Comparison of ENCODE assay signal across 8 cellular contexts in the genomic region with DNA sequence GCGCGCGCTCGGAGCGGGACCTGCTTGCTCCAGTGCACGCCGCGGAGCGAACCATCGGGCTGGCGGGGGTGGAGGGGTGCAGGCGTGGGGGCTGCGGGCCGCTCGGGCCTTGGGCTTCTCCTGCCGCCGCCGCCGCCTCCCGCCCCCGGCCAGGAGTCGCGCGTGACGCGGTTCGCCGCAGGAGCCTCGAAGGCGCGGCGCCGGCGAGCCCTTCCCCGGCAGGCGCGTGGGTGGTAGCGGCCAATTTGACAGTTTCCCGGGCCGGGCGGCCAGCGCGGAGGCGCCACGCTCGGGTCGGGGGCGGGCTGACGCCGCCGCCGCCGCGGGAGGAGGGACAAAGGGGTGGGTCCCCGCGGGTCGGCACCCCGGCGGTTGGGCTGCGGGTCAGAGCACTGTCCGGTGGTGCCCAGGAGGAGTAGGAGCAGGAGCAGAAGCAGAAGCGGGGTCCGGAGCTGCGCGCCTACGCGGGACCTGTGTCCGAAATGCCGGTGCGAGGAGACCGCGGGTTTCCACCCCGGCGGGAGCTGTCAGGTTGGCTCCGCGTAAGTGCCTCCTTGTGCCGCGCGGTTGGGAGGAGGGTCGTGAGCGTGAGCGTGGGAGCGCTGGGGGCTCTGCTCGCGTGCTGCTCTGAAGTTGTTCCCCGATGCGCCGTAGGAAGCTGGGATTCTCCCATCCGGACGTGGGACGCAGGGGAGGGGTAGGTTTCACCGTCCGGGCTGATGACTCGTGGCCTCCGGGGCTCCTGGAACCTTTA. TPM values are rescaled to one million over a fixed set of nuclear protein-coding genes. Genes with fewer than 3 reads are reported as not detected.
DNase-seq lines count a peak whose midpoint lies in the region; ATAC-seq, FAIRE-seq and TF ChIP-seq lines count a peak whose summit lies in the region.

Gene TJP2, plus strand, starts transcription at position 387 of the 754 bp plus-strand sequence. Its CDS starts 96 bp downstream, at position 483.

- H3K79me2 ChIP-seq in HepG2 (ENCODE audit: insufficient read depth, low read length): peaks cover 85% of the 10 kb centered on the region

- 5% methylated on average over 4 of the region's 95 CpGs for WGBS in HepG2 (ENCODE audit: low lambda C conversion rate)

- peak within 1 kb of the TSS; percentile 66 to 73 (median 67) for H3K4me3 ChIP-seq in HepG2 (replicated peaks in 1 of 3; ENCODE audit: insufficient read depth in 1 of 3, low read depth in 2 of 3, low read length in 3 of 3)

- TF ChIP-seq EP300 in HepG2 (IDR thresholded peaks at IDR 0.05; ENCODE audit: low read depth in 2 of 2, low read length in 2 of 2): no peak
- no peak for TF ChIP-seq EP300 in HepG2 (CRISPR knock-in tag; IDR thresholded peaks at IDR 0.05; ENCODE audit: borderline replicate concordance)

- H2AFZ ChIP-seq in HepG2 (ENCODE audit: low read length): no peak within 1 kb of the TSS

- H3K36me3 ChIP-seq in ES-I3 (ENCODE audit: insufficient read depth, low read length) (no peaks in the 10 kb centered on the region), HepG2 (replicated peaks in 1 of 2; ENCODE audit: control insufficient read depth in 1 of 2, insufficient read depth in 2 of 2, low read length in 2 of 2) (peaks cover 0 to 12% of the 10 kb centered on the region in 2 experiments; a peak in 2 of 5 replicates)

- no peak for FAIRE-seq in HepG2 (lab: Jason Lieb, UNC)

- CTCF ChIA-PET in HepG2 (lab: Yijun Ruan, JAX; ENCODE audit: low intra/inter-chr PET ratio, low total read pairs): no interaction called here

- TF ChIP-seq POLR2A in HepG2 (IDR thresholded peaks at IDR 0.05; ENCODE audit: insufficient read depth in 1 of 2, low read depth in 2 of 2, low read length in 2 of 2): peak; percentile 51 to 76; a peak in 3 of 4 replicates

- ATAC-seq in GM21515 (IDR thresholded peaks at IDR 0.05; ENCODE audit: unreplicated experiment) (peak; percentile 49), HepG2 (peak; percentile 63)
- peak; percentile 14 to 25 for ATAC-seq in activated CD4-positive, CD25-positive, alpha-beta regulatory T cell treated with anti-CD3 and anti-CD28 coated beads, Interleukin-2, amount 50 U/mL, for 24 hours

- no TSS peak for BruUV-seq in HepG2 (replicated peaks; lab: Mats Ljungman, UMichigan)

- H4K20me1 ChIP-seq in HepG2 (ENCODE audit: insufficient read depth, low read length): peaks cover 59% of the 10 kb centered on the region

- H3K27me3 ChIP-seq in HepG2 (ENCODE audit: control insufficient read depth in 1 of 2, insufficient read depth in 2 of 2, low read length in 2 of 2): no peaks in the 10 kb centered on the region

- TF ChIP-seq RAD21 in HepG2 (CRISPR knock-in tag; IDR thresholded peaks at IDR 0.05): peak; percentile 21; the same call in 1 of the 2 replicates

- TF ChIP-seq CTCF in HepG2 (CRISPR knock-in tag; IDR thresholded peaks at IDR 0.05): no peak

- H3K9ac ChIP-seq in ES-I3 (ENCODE audit: low read depth, low read length): peak within 1 kb of the TSS; percentile 54; the same call in 1 of the 2 replicates
- peak within 1 kb of the TSS; percentile 69 for H3K9ac ChIP-seq in HepG2 (ENCODE audit: insufficient read depth, low read depth, low read length)

- H3K9me3 ChIP-seq in ES-I3 (ENCODE audit: control insufficient read depth, insufficient read depth, low read length) (no peaks in the 10 kb centered on the region), HepG2 (ENCODE audit: low read length) (no peaks in the 10 kb centered on the region)

- in situ Hi-C loops in HepG2 (cut with HindIII; ENCODE audit: extremely low pct_ligation_motif_present, low pct_unique_long_range_greater_than_20kb): no loop called here

- H3K4me1 ChIP-seq in ES-I3 (ENCODE audit: insufficient read depth, low read length) (peaks cover 24% of the 10 kb centered on the region; the same call in 1 of the 2 replicates), HepG2 (ENCODE audit: insufficient read depth, low read length) (peaks cover 87% of the 10 kb centered on the region)

- peak within 1 kb of the TSS; percentile 50 for H3K27ac ChIP-seq in HepG2 (ENCODE audit: extremely low read length, insufficient read depth, low read length)

- DNase-seq in HuH-7 (ENCODE audit: low spot score) (peak; percentile 55), dermis microvascular lymphatic vessel endothelial cell (ENCODE audit: low read depth in 2 of 2) (peak in 1 of 2 donors; percentile 66), HepG2 (ENCODE audit: low spot score) (peak; percentile 54), HPDE6-E6E7 (ENCODE audit: extremely low spot score) (no peak)
- DNase-seq in stimulated activated CD4-positive, alpha-beta T cell treated with anti-CD3 and anti-CD28 coated beads, Interleukin-4, amount 100 ng/mL, for 4 hours: peak; percentile 30 to 45

- POLR2A ChIA-PET in HepG2 (lab: Yijun Ruan, JAX): interaction anchor here (1.1 to 3.5 kb wide), 7 partner anchors 9 to 138 kb away, joined by 3 to 19 read pairs (median 8); partner anchors contain the start of gene FXN

- intact Hi-C loops in HepG2 (cut with micrococcal nuclease; ENCODE audit: unreplicated experiment): loop anchor here (2.0 to 5.0 kb wide), 2 partner anchors 21 to 52 kb away; no protein-coding TSS in a partner anchor

- peak within 1 kb of the TSS; percentile 93 for H3K4me2 ChIP-seq in HepG2 (ENCODE audit: low read depth, low read length)

TF ChIP-seq in HepG2, 621 proteins besides CTCF, POLR2A, EP300 and RAD21 (continues in another document):
- TF ChIP-seq KMT2A (CRISPR knock-in tag; IDR thresholded peaks at IDR 0.05): peak; percentile 85
- TF ChIP-seq CBX5 (CRISPR knock-in tag; IDR thresholded peaks at IDR 0.05; ENCODE audit: borderline replicate concordance): no peak
- peak; percentile 26; the same call in 1 of the 2 replicates for TF ChIP-seq SP4 (CRISPR knock-in tag; IDR thresholded peaks at IDR 0.05)
- no peak for TF ChIP-seq ZNF224 (CRISPR knock-in tag; IDR thresholded peaks at IDR 0.05)
- TF ChIP-seq ZNF501 (CRISPR knock-in tag; IDR thresholded peaks at IDR 0.05): no peak
- TF ChIP-seq, protein P1, sequence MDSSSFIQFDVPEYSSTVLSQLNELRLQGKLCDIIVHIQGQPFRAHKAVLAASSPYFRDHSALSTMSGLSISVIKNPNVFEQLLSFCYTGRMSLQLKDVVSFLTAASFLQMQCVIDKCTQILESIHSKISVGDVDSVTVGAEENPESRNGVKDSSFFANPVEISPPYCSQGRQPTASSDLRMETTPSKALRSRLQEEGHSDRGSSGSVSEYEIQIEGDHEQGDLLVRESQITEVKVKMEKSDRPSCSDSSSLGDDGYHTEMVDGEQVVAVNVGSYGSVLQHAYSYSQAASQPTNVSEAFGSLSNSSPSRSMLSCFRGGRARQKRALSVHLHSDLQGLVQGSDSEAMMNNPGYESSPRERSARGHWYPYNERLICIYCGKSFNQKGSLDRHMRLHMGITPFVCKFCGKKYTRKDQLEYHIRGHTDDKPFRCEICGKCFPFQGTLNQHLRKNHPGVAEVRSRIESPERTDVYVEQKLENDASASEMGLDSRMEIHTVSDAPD (CRISPR knock-in tag; IDR thresholded peaks at IDR 0.05): no peak
- TF ChIP-seq, protein P2, sequence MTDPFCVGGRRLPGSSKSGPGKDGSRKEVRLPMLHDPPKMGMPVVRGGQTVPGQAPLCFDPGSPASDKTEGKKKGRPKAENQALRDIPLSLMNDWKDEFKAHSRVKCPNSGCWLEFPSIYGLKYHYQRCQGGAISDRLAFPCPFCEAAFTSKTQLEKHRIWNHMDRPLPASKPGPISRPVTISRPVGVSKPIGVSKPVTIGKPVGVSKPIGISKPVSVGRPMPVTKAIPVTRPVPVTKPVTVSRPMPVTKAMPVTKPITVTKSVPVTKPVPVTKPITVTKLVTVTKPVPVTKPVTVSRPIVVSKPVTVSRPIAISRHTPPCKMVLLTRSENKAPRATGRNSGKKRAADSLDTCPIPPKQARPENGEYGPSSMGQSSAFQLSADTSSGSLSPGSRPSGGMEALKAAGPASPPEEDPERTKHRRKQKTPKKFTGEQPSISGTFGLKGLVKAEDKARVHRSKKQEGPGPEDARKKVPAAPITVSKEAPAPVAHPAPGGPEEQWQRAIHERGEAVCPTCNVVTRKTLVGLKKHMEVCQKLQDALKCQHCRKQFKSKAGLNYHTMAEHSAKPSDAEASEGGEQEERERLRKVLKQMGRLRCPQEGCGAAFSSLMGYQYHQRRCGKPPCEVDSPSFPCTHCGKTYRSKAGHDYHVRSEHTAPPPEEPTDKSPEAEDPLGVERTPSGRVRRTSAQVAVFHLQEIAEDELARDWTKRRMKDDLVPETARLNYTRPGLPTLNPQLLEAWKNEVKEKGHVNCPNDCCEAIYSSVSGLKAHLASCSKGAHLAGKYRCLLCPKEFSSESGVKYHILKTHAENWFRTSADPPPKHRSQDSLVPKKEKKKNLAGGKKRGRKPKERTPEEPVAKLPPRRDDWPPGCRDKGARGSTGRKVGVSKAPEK (CRISPR knock-in tag; IDR thresholded peaks at IDR 0.05; ENCODE audit: borderline replicate concordance): no peak
- no peak for TF ChIP-seq ZNF709 (CRISPR knock-in tag; IDR thresholded peaks at IDR 0.05)
- no peak for TF ChIP-seq MTF2 (CRISPR knock-in tag; IDR thresholded peaks at IDR 0.05; ENCODE audit: borderline replicate concordance)
- peak; percentile 15; the same call in 1 of the 2 replicates for TF ChIP-seq GABPB1 (CRISPR knock-in tag; IDR thresholded peaks at IDR 0.05)

RNA-seq across cellular contexts. Expression of gene TJP2, which starts in this region (rescaled TPM):
- total RNA-seq in dermis microvascular lymphatic vessel endothelial cell: 45.7 and 54.4 TPM in 2 replicates
- 110 and 135 TPM in 2 replicates for total RNA-seq in HepG2 (2016; rRNA removed; fragmentation: Illumina TruSeq; extraction: Trizol)
- 19.7 and 22.7 TPM in 2 replicates for total RNA-seq in HepG2 (2016; cell fraction: cytosol; rRNA removed; fragmentation: Illumina TruSeq; extraction: Trizol; ENCODE audit: low read depth)
- 109 and 122 TPM in 2 replicates for total RNA-seq in HepG2 (2016; cell fraction: insoluble cytoplasmic fraction; rRNA removed; fragmentation: Illumina TruSeq; extraction: Trizol)
- total RNA-seq in HepG2 (2016; cell fraction: membrane; rRNA removed; fragmentation: Illumina TruSeq; extraction: Trizol): 29.6 and 31.5 TPM in 2 replicates
- 104 and 120 TPM in 2 replicates for total RNA-seq in HepG2 (2016; cell fraction: nucleus; rRNA removed; fragmentation: Illumina TruSeq; extraction: Trizol)
- polyA plus RNA-seq in HepG2 (2011; rRNA removed): 109 and 112 TPM in 2 replicates
- 71.5 and 85.0 TPM in 2 replicates for polyA plus RNA-seq in HepG2 (2011; cell fraction: cytosol; rRNA removed)
- polyA plus RNA-seq in HepG2 (2011; cell fraction: nucleus; rRNA removed): 238 and 261 TPM in 2 replicates
- 110 and 201 TPM in 2 replicates for polyA plus RNA-seq in HepG2 (2012)
- 3.9 and 4.9 TPM in 2 replicates for polyA plus RNA-seq in HepG2 (2016; cell fraction: cytosol; fragmentation: Illumina TruSeq; extraction: Trizol; ENCODE audit: low read depth)
- polyA plus RNA-seq in HepG2 (2016; cell fraction: insoluble cytoplasmic fraction; fragmentation: Illumina TruSeq; extraction: Trizol; ENCODE audit: low read depth): 110 and 122 TPM in 2 replicates
- 11.6 and 12.9 TPM in 2 replicates for polyA plus RNA-seq in HepG2 (2016; cell fraction: membrane; fragmentation: Illumina TruSeq; extraction: Trizol; ENCODE audit: low read depth)
- 155 and 164 TPM in 2 replicates for polyA plus RNA-seq in HepG2 (2016; cell fraction: nucleus; fragmentation: Illumina TruSeq; extraction: Trizol; ENCODE audit: insufficient read depth, low read depth)
- polyA minus RNA-seq in HepG2 (2011; rRNA and poly(A)+ RNA removed; ENCODE audit: low replicate concordance): 13.0 and 80.7 TPM in 2 replicates
- polyA minus RNA-seq in HepG2 (2011; cell fraction: cytosol; rRNA and poly(A)+ RNA removed): 99.2 and 104 TPM in 2 replicates
- 157 and 183 TPM in 2 replicates for polyA minus RNA-seq in HepG2 (2011; cell fraction: nucleus; rRNA and poly(A)+ RNA removed)
